9 cellular contexts compared by ENCODE assay signal in the genomic region with DNA sequence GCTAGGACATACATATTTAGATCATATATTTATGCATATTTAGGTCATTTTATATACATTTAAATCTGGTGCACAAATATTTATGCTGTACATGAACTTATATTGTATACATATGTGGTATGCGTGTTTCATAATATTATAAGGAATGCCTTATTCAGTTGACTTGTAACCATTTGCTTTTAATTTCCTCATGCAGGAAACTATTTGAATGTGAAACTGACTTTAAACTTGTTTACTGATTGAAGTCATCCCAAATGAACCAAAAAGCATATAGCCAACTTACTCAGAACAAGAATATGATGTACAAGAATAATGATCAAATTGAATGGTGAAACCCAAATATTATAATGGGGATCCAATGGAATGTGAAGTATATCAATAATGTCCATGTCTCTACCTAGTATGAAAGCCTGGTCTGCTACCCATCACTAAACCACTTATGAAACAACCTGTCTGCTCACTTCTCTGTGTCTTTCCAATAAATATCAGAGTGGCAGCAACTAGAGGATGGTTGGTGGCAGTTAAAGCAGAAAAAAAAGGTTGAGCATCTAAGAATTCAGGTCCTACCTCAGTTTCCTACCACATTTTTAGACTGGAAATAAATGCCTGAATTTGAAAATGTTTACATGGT. TPM values are rescaled to one million over a fixed set of nuclear protein-coding genes. Genes with fewer than 3 reads are reported as not detected.
DNase-seq lines count a peak whose midpoint lies in the region; ATAC-seq and TF ChIP-seq lines count a peak whose summit lies in the region.
"Had no signal": no experiment of that assay in that cellular context is flagged by ENCODE, and none has a peak within 500 bp of the region (broad histone marks: within the 10 kb centered on the region; RNA-seq: fewer than 3 reads in every experiment).

No MANE protein-coding gene starts in this region.

- H3K36me3 ChIP-seq in subcutaneous abdominal adipose tissue (ENCODE audit: control insufficient read depth in 5 of 5, insufficient read depth in 5 of 5, low read length in 5 of 5) = no peaks in the 10 kb centered on the region

- H3K4me3 ChIP-seq in coronary artery = peak overlapping the region; percentile 54
- peak overlapping the region; percentile 50 to 73 (median 55) for H3K4me3 ChIP-seq in subcutaneous abdominal adipose tissue (ENCODE audit: low read depth in 1 of 5, low read length in 5 of 5)
- H3K4me3 ChIP-seq: SK-N-MC had no signal

- POLR2A ChIA-PET in activated CD4-positive, alpha-beta T cell treated with anti-CD3 and anti-CD28 coated beads for 36 hours (lab: Charles Lee) = interaction anchor here (1.3 kb wide), 1 partner anchor 39 kb away, joined by 4 read pairs; no protein-coding TSS in a partner anchor

- TF ChIP-seq CTCF in coronary artery (IDR thresholded peaks at IDR 0.05) = no peak

- H3K27ac Mint-ChIP-seq in activated CD4-positive, alpha-beta T cell treated with anti-CD3 and anti-CD28 coated beads for 36 hours = peak overlapping the region; percentile 81

- H3K36me3 Mint-ChIP-seq in activated CD4-positive, alpha-beta T cell treated with anti-CD3 and anti-CD28 coated beads for 36 hours (ENCODE audit: low read depth) = peaks cover 6% of the 10 kb centered on the region

- no peaks in the 10 kb centered on the region for H3K9me3 ChIP-seq in subcutaneous abdominal adipose tissue (ENCODE audit: control insufficient read depth in 5 of 5, low read length in 5 of 5)

- H3K27me3 Mint-ChIP-seq in activated CD4-positive, alpha-beta T cell treated with anti-CD3 and anti-CD28 coated beads for 36 hours = no peaks in the 10 kb centered on the region

- peaks cover 36% of the 10 kb centered on the region for H3K4me1 Mint-ChIP-seq in activated CD4-positive, alpha-beta T cell treated with anti-CD3 and anti-CD28 coated beads for 36 hours

- DNase-seq in activated CD4-positive, alpha-beta T cell treated with anti-CD3 and anti-CD28 coated beads for 36 hours = no peak
- no peak for DNase-seq in activated CD4-positive, alpha-beta T cell treated with anti-CD3 and anti-CD28 coated beads, Interleukin-2, amount 50 U/mL, for 48 hours
- DNase-seq in coronary artery (ENCODE audit: low spot score) (no peak), germinal center (ENCODE audit: low spot score) (no peak), SHP77 treated with DMSO at 0.1 percent for 48 hours (lab: John Stamatoyannopoulos, UW) (no peak)
- DNase-seq in stimulated activated CD8-positive, alpha-beta memory T cell treated with anti-CD3 and anti-CD28 coated beads, Interleukin-4, amount 100 ng/mL, for 48 hours = no peak

- peak overlapping the region; percentile 53 for H3K4me3 Mint-ChIP-seq in activated CD4-positive, alpha-beta T cell treated with anti-CD3 and anti-CD28 coated beads for 36 hours

- H3K27ac ChIP-seq in coronary artery (no peak overlapping the region), subcutaneous abdominal adipose tissue (ENCODE audit: low read depth, low read length) (no peak overlapping the region)
- H3K27ac ChIP-seq: SK-N-MC had no signal

- CTCF ChIA-PET in activated CD4-positive, alpha-beta T cell treated with anti-CD3 and anti-CD28 coated beads for 36 hours (lab: Charles Lee) = interaction anchor here (1.9 kb wide), 1 partner anchor 91 kb away, joined by 4 read pairs; a partner anchor contains a TSS

- ATAC-seq in activated CD4-positive, alpha-beta T cell treated with anti-CD3 and anti-CD28 coated beads for 36 hours = peak; percentile 52
- ATAC-seq in HG03097 (IDR thresholded peaks at IDR 0.05; ENCODE audit: low FRiP score, unreplicated experiment) = peak; percentile 31

- peak overlapping the region in 3 of 5 donors; percentile 22 to 67 (median 35) for H3K9ac ChIP-seq in subcutaneous abdominal adipose tissue (ENCODE audit: low read length in 5 of 5)

- no peaks in the 10 kb centered on the region for H3K27me3 ChIP-seq in subcutaneous abdominal adipose tissue (ENCODE audit: control insufficient read depth in 5 of 5, insufficient read depth in 4 of 5, low read length in 5 of 5)

- peaks cover 0 to 14% (median 10%) of the 10 kb centered on the region in 5 donors for H3K4me1 ChIP-seq in subcutaneous abdominal adipose tissue (ENCODE audit: control insufficient read depth in 5 of 5, insufficient read depth in 5 of 5, low read length in 5 of 5)

- H3K9me3 Mint-ChIP-seq in activated CD4-positive, alpha-beta T cell treated with anti-CD3 and anti-CD28 coated beads for 36 hours (ENCODE audit: low read depth) = no peaks in the 10 kb centered on the region

- intact Hi-C loops in activated CD4-positive, alpha-beta T cell treated with anti-CD3 and anti-CD28 coated beads for 36 hours (cut with DNase I, micrococcal nuclease) = loop anchor here (1.0 to 5.0 kb wide), 6 partner anchors 15 to 92 kb away; a partner anchor contains a TSS

RNA-seq across cellular contexts. Expression of a gene that starts 38.3 kb away (rescaled TPM):
- total RNA-seq in activated CD4-positive, alpha-beta T cell treated with anti-CD3 and anti-CD28 coated beads for 36 hours = 10 to 100 TPM; 11.9 to 13.8 TPM
